In the genomic region with DNA sequence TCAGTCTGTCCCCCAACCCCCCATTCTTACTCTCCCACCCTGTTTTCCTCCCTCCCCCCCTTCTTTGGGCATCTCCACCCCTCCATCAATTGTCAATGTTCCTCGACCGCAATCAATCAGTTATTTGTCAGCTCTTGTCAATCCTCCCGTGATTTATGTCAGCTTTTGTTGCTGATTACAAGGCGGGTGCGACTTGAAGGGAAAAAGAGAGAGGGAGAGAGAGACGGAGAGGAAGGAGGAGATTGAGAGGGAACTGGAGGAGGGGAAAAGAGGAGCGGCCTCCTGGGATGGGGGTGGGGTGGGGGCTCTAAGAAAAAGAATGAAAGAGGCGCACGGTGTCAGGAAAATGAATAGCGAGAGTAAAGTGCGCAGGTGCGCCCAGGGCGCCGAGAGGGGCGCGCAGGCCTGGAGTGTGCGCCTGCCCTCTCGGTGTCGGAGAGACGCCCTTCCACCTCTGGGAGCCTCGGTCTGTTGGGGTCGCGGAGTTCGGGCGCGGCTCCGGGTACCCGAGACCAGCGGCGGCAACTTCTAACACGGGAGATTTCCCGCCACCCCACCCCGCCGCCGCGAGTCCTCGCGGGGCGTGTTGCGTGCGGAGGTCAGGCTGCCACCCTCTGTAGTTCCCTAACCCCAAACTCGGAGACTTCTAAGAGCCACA, we compare ENCODE assay signal across 8 cellular contexts. TPM values are rescaled to one million over a fixed set of nuclear protein-coding genes. Genes with fewer than 3 reads are reported as not detected.
DNase-seq lines count a peak whose midpoint lies in the region; ATAC-seq and TF ChIP-seq lines count a peak whose summit lies in the region.

No MANE protein-coding gene starts in this region.

- no peaks in the 10 kb centered on the region for H3K36me3 Mint-ChIP-seq in activated CD4-positive, alpha-beta memory T cell treated with anti-CD3 and anti-CD28 coated beads for 36 hours

- H3K27ac ChIP-seq in prostate gland: peak overlapping the region; percentile 98 to 99

- DNase-seq in DMS 273 treated with DMSO at 0.1 percent for 48 hours (lab: John Stamatoyannopoulos, UW): peak; percentile 55
- peak; percentile 52 for DNase-seq in LoVo (ENCODE audit: low spot score)
- no peak for DNase-seq in activated CD4-positive, alpha-beta memory T cell treated with anti-CD3 and anti-CD28 coated beads for 36 hours
- peak; percentile 57 for DNase-seq in Right ventricle myocardium superior
- peak; percentile 52 for DNase-seq in prostate gland (ENCODE audit: low spot score)
- DNase-seq in HPDE6-E6E7 (ENCODE audit: extremely low spot score): no peak

- no peaks in the 10 kb centered on the region for H3K9me3 Mint-ChIP-seq in activated CD4-positive, alpha-beta memory T cell treated with anti-CD3 and anti-CD28 coated beads for 36 hours

- H3K9me3 ChIP-seq in prostate gland: no peaks in the 10 kb centered on the region

- peak overlapping the region; percentile 74 for H3K4me3 Mint-ChIP-seq in activated CD4-positive, alpha-beta memory T cell treated with anti-CD3 and anti-CD28 coated beads for 36 hours

- TF ChIP-seq POLR2A in prostate gland (IDR thresholded peaks at IDR 0.05): peak; percentile 40

- ATAC-seq in Right ventricle myocardium superior (ENCODE audit: poor library complexity) (peak; percentile 1), HG03095 (IDR thresholded peaks at IDR 0.05; ENCODE audit: unreplicated experiment) (no peak), GM18498 (IDR thresholded peaks at IDR 0.05; ENCODE audit: unreplicated experiment) (no peak)

- H3K4me1 Mint-ChIP-seq in activated CD4-positive, alpha-beta memory T cell treated with anti-CD3 and anti-CD28 coated beads for 36 hours (ENCODE audit: low read depth): peaks cover 30% of the 10 kb centered on the region

- no peaks in the 10 kb centered on the region for H3K27me3 ChIP-seq in prostate gland (replicated peaks; ENCODE audit: insufficient read depth)

- peaks cover 0 to 14% of the 10 kb centered on the region in 2 donors for H3K36me3 ChIP-seq in prostate gland

- under 1% methylated on average over 42 of the region's 42 CpGs for WGBS in prostate gland

- POLR2A ChIA-PET in activated CD4-positive, alpha-beta memory T cell treated with anti-CD3 and anti-CD28 coated beads for 36 hours (lab: Charles Lee): no interaction called here

- intact Hi-C loops in activated CD4-positive, alpha-beta memory T cell treated with anti-CD3 and anti-CD28 coated beads for 36 hours (cut with micrococcal nuclease): loop anchor here (5.0 to 10.0 kb wide), 4 partner anchors 105 to 1145 kb away; no protein-coding TSS in a partner anchor
- intact Hi-C loops in Right ventricle myocardium superior (cut with DNase I) (loop anchor here (10.0 kb wide), 2 partner anchors 372 to 902 kb away; no protein-coding TSS in a partner anchor), prostate gland (cut with DNase I) (loop anchor here (2.0 to 10.0 kb wide), 6 partner anchors 260 to 1702 kb away; no protein-coding TSS in a partner anchor)

- peak overlapping the region; percentile 98 to 100 for H3K4me3 ChIP-seq in prostate gland

- TF ChIP-seq CTCF in prostate gland (IDR thresholded peaks at IDR 0.05): no peak

- no peak overlapping the region for H3K27ac Mint-ChIP-seq in activated CD4-positive, alpha-beta memory T cell treated with anti-CD3 and anti-CD28 coated beads for 36 hours

- CTCF ChIA-PET in activated CD4-positive, alpha-beta memory T cell treated with anti-CD3 and anti-CD28 coated beads for 36 hours (lab: Charles Lee): no interaction called here

- H3K27me3 Mint-ChIP-seq in activated CD4-positive, alpha-beta memory T cell treated with anti-CD3 and anti-CD28 coated beads for 36 hours: peaks cover 57% of the 10 kb centered on the region

- peaks cover 9% of the 10 kb centered on the region for H3K4me1 ChIP-seq in prostate gland (replicated peaks)

RNA-seq across cellular contexts. Expression of a gene that starts 1.1 kb away (rescaled TPM):
- total RNA-seq in activated CD4-positive, alpha-beta memory T cell treated with anti-CD3 and anti-CD28 coated beads for 36 hours: under 1 TPM; 0.38 to 0.56 TPM
- total RNA-seq in Right ventricle myocardium superior (6.8 TPM), prostate gland (10 to 100 TPM; 23.9 to 33.7 TPM)

RNA-seq across cellular contexts. Expression of a gene that starts 28.8 kb away (rescaled TPM):
- not detected for total RNA-seq in activated CD4-positive, alpha-beta memory T cell treated with anti-CD3 and anti-CD28 coated beads for 36 hours
- total RNA-seq in Right ventricle myocardium superior (26.3 TPM), prostate gland (10 to 100 TPM in 1 of 2 donors, 1 to 10 TPM in 1; 9.6 to 12.6 TPM)

Comparison
In these comparisons a context has a peak if more than half of its experiments do, and no peak if none do; other contexts are left out.
1. DNase-seq: peak in DMS 273 treated with DMSO at 0.1 percent for 48 hours (single experiment), LoVo (single experiment), Right ventricle myocardium superior (single experiment) and prostate gland (single experiment); none in activated CD4-positive, alpha-beta memory T cell treated with anti-CD3 and anti-CD28 coated beads for 36 hours (single experiment) and HPDE6-E6E7 (single experiment).
2. RNA of a gene that starts 28.8 kb away (total RNA-seq): 26.3 TPM in Right ventricle myocardium superior (single experiment) and 9.6 to 12.6 TPM in prostate gland; not detected in activated CD4-positive, alpha-beta memory T cell treated with anti-CD3 and anti-CD28 coated beads for 36 hours; every median in the first group is over 10 times any median in the second.